ENCODE assay signal across 12 cellular contexts in genomic region chr5:2738700-2739359, GRCh38. TPM values are rescaled to one million over a fixed set of nuclear protein-coding genes. Genes with fewer than 3 reads are reported as not detected.
DNase-seq lines count a peak whose midpoint lies in the region; ATAC-seq and TF ChIP-seq lines count a peak whose summit lies in the region.
"Had no signal": no experiment of that assay in that cellular context is flagged by ENCODE, and none has a peak within 500 bp of the region (broad histone marks: within the 10 kb centered on the region; RNA-seq: fewer than 3 reads in every experiment).

No MANE protein-coding gene starts in this region.

- peak overlapping the region; percentile 83 for H2AFZ ChIP-seq in GM23248

- in situ Hi-C loops in GM23248 (cut with MboI), result loop anchor here (25.0 kb wide), 1 partner anchor 977 kb away; no protein-coding TSS in a partner anchor

- DNase-seq in GM23248 (peak; percentile 46), MCF 10A (ENCODE audit: unreplicated experiment) (no peak), skeletal muscle cell (ENCODE audit: low read depth) (no peak), medulla oblongata (ENCODE audit: extremely low spot score) (no peak), activated gamma-delta T cell treated with Interleukin-2 at 50 U/mL for 16 hours (no peak), SHP77 treated with DMSO at 0.1 percent for 48 hours (lab: John Stamatoyannopoulos, UW) (no peak)
- DNase-seq: central memory CD4-positive, alpha-beta T cell; MM.1S; ovary had no signal

- no peaks in the 10 kb centered on the region for H4K20me1 ChIP-seq in GM23248 (ENCODE audit: insufficient read depth)

- TF ChIP-seq CTCF in MCF 10A (IDR thresholded peaks at IDR 0.05; ENCODE audit: unreplicated experiment), result no peak

- BruUV-seq in MCF 10A (replicated peaks; lab: Mats Ljungman, UMichigan), result no TSS peak

- no peak overlapping the region for H3K27ac ChIP-seq in GM23248
- H3K27ac ChIP-seq: ovary had no signal

- H3F3A ChIP-seq in GM23248 (ENCODE audit: insufficient read depth), result peaks cover 18% of the 10 kb centered on the region; the same call in 1 of the 2 replicates

- H3K36me3 Mint-ChIP-seq in MCF 10A (ENCODE audit: insufficient read depth, unreplicated experiment), result peaks cover 52% of the 10 kb centered on the region

- H3K36me3 ChIP-seq in GM23248 (ENCODE audit: low read depth), result no peaks in the 10 kb centered on the region
- H3K36me3 ChIP-seq in iPS-15b (ENCODE audit: control insufficient read depth, insufficient read depth, low read length), result no peaks in the 10 kb centered on the region
- H3K36me3 ChIP-seq: ovary had no signal

- no peaks in the 10 kb centered on the region for H3K27me3 Mint-ChIP-seq in MCF 10A (ENCODE audit: insufficient read depth, unreplicated experiment)

- ATAC-seq in GM21529 (IDR thresholded peaks at IDR 0.05; ENCODE audit: unreplicated experiment), result no peak

- peak overlapping the region; percentile 45 for H3K4me3 Mint-ChIP-seq in MCF 10A (ENCODE audit: unreplicated experiment)
- H3K4me3 Mint-ChIP-seq: T-helper 2 cell treated with Interferon-gamma antibody and Interleukin-4, amounts not matched to agents 5 μg/mL and 100 μg/mL, for 36 hours had no signal

- H3K4me1 Mint-ChIP-seq in MCF 10A (ENCODE audit: insufficient read depth, unreplicated experiment), result peaks cover 12% of the 10 kb centered on the region

- H3K9me3 ChIP-seq in GM23248 (ENCODE audit: low read depth) (no peaks in the 10 kb centered on the region), iPS-15b (ENCODE audit: control insufficient read depth, insufficient read depth, low read length) (no peaks in the 10 kb centered on the region)

- POLR2A ChIA-PET in MCF 10A (lab: Yijun Ruan, JAX), result no interaction called here

- no peaks in the 10 kb centered on the region for H3K9me2 ChIP-seq in GM23248 (ENCODE audit: insufficient read depth)

- H3K9me3 Mint-ChIP-seq in MCF 10A (ENCODE audit: unreplicated experiment), result no peaks in the 10 kb centered on the region
- H3K9me3 Mint-ChIP-seq: T-helper 2 cell treated with Interferon-gamma antibody and Interleukin-4, amounts not matched to agents 5 μg/mL and 100 μg/mL, for 36 hours had no signal

- H3K4me1 ChIP-seq in GM23248 (ENCODE audit: insufficient read depth) (peaks cover 37% of the 10 kb centered on the region), iPS-15b (ENCODE audit: control insufficient read depth, insufficient read depth, low read length) (peaks cover 2% of the 10 kb centered on the region)

- CTCF ChIA-PET in MCF 10A (lab: Yijun Ruan, JAX), result no interaction called here

- intact Hi-C loops in MCF 10A (cut with micrococcal nuclease), result no loop called here

- H3K79me2 ChIP-seq in GM23248 (ENCODE audit: insufficient read depth), result peaks cover 52% of the 10 kb centered on the region

- H3K4me3 ChIP-seq in GM23248 (peak overlapping the region; percentile 77), iPS-15b (ENCODE audit: low read depth, low read length) (peak overlapping the region; percentile 39), skeletal muscle cell (ENCODE audit: low read depth, low read length) (peak overlapping the region; percentile 47)
- H3K4me3 ChIP-seq: ovary had no signal

- H3K27ac Mint-ChIP-seq in MCF 10A (ENCODE audit: low read depth, unreplicated experiment), result no peak overlapping the region
- H3K27ac Mint-ChIP-seq: T-helper 2 cell treated with Interferon-gamma antibody and Interleukin-4, amounts not matched to agents 5 μg/mL and 100 μg/mL, for 36 hours had no signal

- peak overlapping the region; percentile 97 for H3K4me2 ChIP-seq in GM23248 (ENCODE audit: unreplicated experiment)

- no peaks in the 10 kb centered on the region for H3K27me3 ChIP-seq in GM23248 (replicated peaks; ENCODE audit: insufficient read depth)
- H3K27me3 ChIP-seq in iPS-15b (ENCODE audit: control insufficient read depth, insufficient read depth, low read length), result peaks cover 68% of the 10 kb centered on the region
- H3K27me3 ChIP-seq: ovary had no signal

- WGBS in GM23248 (ENCODE audit: low coverage in 1 of 2, low lambda C conversion rate in 2 of 2, missing lambda C conversion rate in 2 of 2), 2 experiments, result 20 to 34% methylated on average over 36 to 51 of the region's 54 CpGs

- H3K9ac ChIP-seq in GM23248 (peak overlapping the region; percentile 92), iPS-15b (ENCODE audit: low read depth, low read length) (no peak overlapping the region)

RNA-seq across cellular contexts. Expression of gene IRX2, which starts 12.6 kb away (rescaled TPM):
- 30.6 and 38.1 TPM in 2 replicates for total RNA-seq in GM23248 (2014; rRNA removed; shearing (Covaris generic))
- 6.1 TPM in 2 replicates for polyA plus RNA-seq in GM23248 (2016; fragmentation: Nextera tagmentation; extraction: Ambion mirVana)
- total RNA-seq in MCF 10A (2022), result 35.4 and 43.4 TPM in 2 replicates
